In the genomic region with DNA sequence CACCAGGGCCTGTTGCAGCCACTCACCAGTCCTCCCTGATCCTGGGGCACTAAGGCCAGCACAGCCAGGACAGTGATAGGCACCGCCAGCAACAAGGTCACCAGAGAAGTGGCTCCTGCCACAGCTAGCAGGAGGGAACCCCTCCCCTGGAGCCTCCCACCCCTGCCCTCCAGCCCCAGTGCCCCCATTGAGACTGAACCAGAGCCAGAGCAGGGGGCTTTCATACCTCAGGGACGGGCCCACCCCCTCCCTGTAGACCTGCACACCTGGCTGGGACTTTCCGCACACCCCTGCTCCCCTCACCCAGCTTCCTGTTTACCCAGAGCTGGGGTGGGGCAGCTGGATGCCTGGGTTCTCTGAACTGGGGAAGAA, we compare ENCODE assay signal across 8 cellular contexts. TPM values are rescaled to one million over a fixed set of nuclear protein-coding genes. Genes with fewer than 3 reads are reported as not detected.
A peak's percentile ranks its signal among the peaks of the same experiment; 100 is the strongest.
DNase-seq lines count a peak whose midpoint lies in the region; ATAC-seq and TF ChIP-seq lines count a peak whose summit lies in the region.

A gene with protein sequence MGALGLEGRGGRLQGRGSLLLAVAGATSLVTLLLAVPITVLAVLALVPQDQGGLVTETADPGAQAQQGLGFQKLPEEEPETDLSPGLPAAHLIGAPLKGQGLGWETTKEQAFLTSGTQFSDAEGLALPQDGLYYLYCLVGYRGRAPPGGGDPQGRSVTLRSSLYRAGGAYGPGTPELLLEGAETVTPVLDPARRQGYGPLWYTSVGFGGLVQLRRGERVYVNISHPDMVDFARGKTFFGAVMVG (minus strand): TSS at position 195 of the 372 bp plus-strand sequence. CDS start 7 bp downstream, at position 188.

- TF ChIP-seq CTCF in AG10803 (conservative IDR thresholded peaks at IDR 0.05; ENCODE audit: low read length) (no peak), Panc1 (IDR thresholded peaks at IDR 0.05) (no peak), astrocyte of the spinal cord (IDR thresholded peaks at IDR 0.05; ENCODE audit: low read depth, low read length) (no peak), lower leg skin (IDR thresholded peaks at IDR 0.05) (no peak)

- CTCF ChIA-PET in Panc1 (lab: Charles Lee), result interaction anchor here (3.0 kb wide), 1 partner anchor 15 kb away, joined by 22 read pairs; no protein-coding TSS in a partner anchor

- H3K27ac ChIP-seq in Panc1 (ENCODE audit: low read length) (peak within 1 kb of the TSS; percentile 84), thymus (ENCODE audit: low read depth) (peak within 1 kb of the TSS; percentile 98)

- intact Hi-C loops in Panc1 (cut with micrococcal nuclease; ENCODE audit: unreplicated experiment) (no loop called here), lower leg skin (cut with DNase I; ENCODE audit: low total_unique reads) (no loop called here)

- POLR2A ChIA-PET in Panc1 (lab: Charles Lee), result interaction anchor here (0.6 kb wide), 1 partner anchor 27 kb away, joined by 4 read pairs; no protein-coding TSS in a partner anchor

- H3K4me3 ChIP-seq in AG10803 (ENCODE audit: low read length) (peak within 1 kb of the TSS; percentile 90), Panc1 (ENCODE audit: low read depth in 2 of 2, low read length in 2 of 2) (peak within 1 kb of the TSS; percentile 78 to 80), astrocyte of the spinal cord (ENCODE audit: low read depth, low read length) (peak within 1 kb of the TSS; percentile 84), lower leg skin (ENCODE audit: low read depth, poor library complexity, severe bottlenecking) (peak within 1 kb of the TSS; percentile 70), thymus (ENCODE audit: low read length) (peak within 1 kb of the TSS; percentile 68)

- in situ Hi-C loops in Panc1 (cut with HindIII; ENCODE audit: low pct_unique_long_range_greater_than_20kb, low sequenced_read_pairs) (no loop called here), astrocyte of the spinal cord (cut with HindIII; ENCODE audit: low sequenced_read_pairs) (no loop called here)

- no peaks in the 10 kb centered on the region for H3K27me3 ChIP-seq in Panc1 (ENCODE audit: control insufficient read depth, insufficient read depth, low read length)
- H3K27me3 ChIP-seq in thymus (ENCODE audit: control insufficient read depth, insufficient read depth), result no peaks in the 10 kb centered on the region

- 55 to 79% methylated on average over 2 to 3 of the region's 3 CpGs for WGBS in lower leg skin, 2 donors
- WGBS in thymus, result 9% methylated on average over 3 of the region's 3 CpGs

- no peak for ATAC-seq in Panc1
- no peak for ATAC-seq in GM18907 (IDR thresholded peaks at IDR 0.05; ENCODE audit: unreplicated experiment)
- no peak for ATAC-seq in HG03469 (IDR thresholded peaks at IDR 0.05; ENCODE audit: unreplicated experiment)
- ATAC-seq in HG02885 (IDR thresholded peaks at IDR 0.05; ENCODE audit: poor library complexity, unreplicated experiment), result no peak

- no peak for DNase-seq in AG10803 (ENCODE audit: low read depth)
- DNase-seq in Panc1 (ENCODE audit: low read depth, low spot score), result no peak
- no peak for DNase-seq in astrocyte of the spinal cord (ENCODE audit: low read depth, low spot score)
- DNase-seq in lower leg skin (ENCODE audit: low spot score in 2 of 2), result peak in 1 of 2 donors; percentile 81

- BruUV-seq in Panc1 (replicated peaks; lab: Mats Ljungman, UMichigan), result no TSS peak

- H3K9me3 ChIP-seq in Panc1 (ENCODE audit: control insufficient read depth, insufficient read depth, low read depth, low read length), result no peaks in the 10 kb centered on the region
- no peaks in the 10 kb centered on the region for H3K9me3 ChIP-seq in thymus (ENCODE audit: control insufficient read depth)

- H3K4me1 ChIP-seq in Panc1 (ENCODE audit: control insufficient read depth, insufficient read depth, low read length), result peaks cover 22% of the 10 kb centered on the region
- peaks cover 46% of the 10 kb centered on the region for H3K4me1 ChIP-seq in thymus (ENCODE audit: control insufficient read depth, insufficient read depth, low read length)

- no peak for TF ChIP-seq POLR2A in lower leg skin (IDR thresholded peaks at IDR 0.05)

- H3K36me3 ChIP-seq in Panc1 (ENCODE audit: control insufficient read depth, insufficient read depth, low read length), result no peaks in the 10 kb centered on the region
- no peaks in the 10 kb centered on the region for H3K36me3 ChIP-seq in thymus (ENCODE audit: control insufficient read depth, insufficient read depth)

RNA-seq across cellular contexts. Expression of the gene that starts here (rescaled TPM):
- total RNA-seq in Panc1 (2021; ENCODE audit: unreplicated experiment), result 3.7 TPM
- polyA plus RNA-seq in Panc1 (2012; ENCODE audit: insufficient read length), result 9.5 TPM
- 1 to 10 TPM in 1 of 4 donors, not detected in 3; 1.1 TPM for total RNA-seq in lower leg skin
- polyA plus RNA-seq in thymus, result 128 TPM
